8 cellular contexts compared by ENCODE assay signal in genomic region chr5:170070556-170071412, GRCh38. TPM values are rescaled to one million over a fixed set of nuclear protein-coding genes. Genes with fewer than 3 reads are reported as not detected.
DNase-seq lines count a peak whose midpoint lies in the region; ATAC-seq, FAIRE-seq and TF ChIP-seq lines count a peak whose summit lies in the region.

No MANE protein-coding gene starts in this region.

- H3K36me3 Mint-ChIP-seq in H9 (ENCODE audit: insufficient read depth in 1 of 3, low read depth in 3 of 3): no peaks in the 10 kb centered on the region
- H3K36me3 Mint-ChIP-seq in activated naive CD8-positive, alpha-beta T cell treated with anti-CD3 and anti-CD28 coated beads, Interleukin-2, amount 50 U/mL, for 24 hours (ENCODE audit: low read depth): peaks cover 59% of the 10 kb centered on the region

- H2BK120ac ChIP-seq in H9 (ENCODE audit: low read depth, low read length, poor library complexity, severe bottlenecking): no peak overlapping the region

- H3K9me3 ChIP-seq in H9 (ENCODE audit: control insufficient read depth, low read depth, low read length): no peaks in the 10 kb centered on the region

- H2BK5ac ChIP-seq in H9 (ENCODE audit: insufficient read length, low read length): no peak overlapping the region

- H3K27ac Mint-ChIP-seq in H9: no peak overlapping the region
- no peak overlapping the region for H3K27ac Mint-ChIP-seq in activated naive CD8-positive, alpha-beta T cell treated with anti-CD3 and anti-CD28 coated beads, Interleukin-2, amount 50 U/mL, for 24 hours
- peak overlapping the region in 1 of 2 donors; percentile 29 for H3K27ac Mint-ChIP-seq in stimulated activated naive CD8-positive, alpha-beta T cell treated with anti-CD3 and anti-CD28 coated beads, Interleukin-15, amount 100 ng/mL, for 72 hours

- peak; percentile 80 for DNase-seq in AG20443 (ENCODE audit: low spot score)
- peak; percentile 69 for DNase-seq in H9
- peak; percentile 35 for DNase-seq in activated naive CD8-positive, alpha-beta T cell treated with anti-CD3 and anti-CD28 coated beads, Interleukin-2, amount 50 U/mL, for 24 hours
- DNase-seq in iPS-NIHi7 (ENCODE audit: extremely low spot score): peak; percentile 87
- peak; percentile 16 to 18 for DNase-seq in stimulated activated naive CD8-positive, alpha-beta T cell treated with anti-CD3 and anti-CD28 coated beads, Interleukin-15, amount 100 ng/mL, for 72 hours
- no peak for DNase-seq in GM12891 (ENCODE audit: insufficient read length, low spot score)
- DNase-seq in germinal center (ENCODE audit: low spot score): no peak
- DNase-seq in NCI-H2029 (lab: John Stamatoyannopoulos, UW): no peak

- no peak for FAIRE-seq in GM12891 (lab: Jason Lieb, UNC)

- no peak for ATAC-seq in activated naive CD8-positive, alpha-beta T cell treated with anti-CD3 and anti-CD28 coated beads, Interleukin-2, amount 50 U/mL, for 24 hours
- peak; percentile 43 for ATAC-seq in stimulated activated naive CD8-positive, alpha-beta T cell treated with anti-CD3 and anti-CD28 coated beads, Interleukin-15, amount 100 ng/mL, for 72 hours

- H4K20me1 ChIP-seq in H9 (ENCODE audit: control insufficient read depth, insufficient read depth, insufficient read length): no peaks in the 10 kb centered on the region

- TF ChIP-seq POLR2A in GM12891 (IDR thresholded peaks at IDR 0.05; ENCODE audit: low read depth, low read length): no peak

- H4K8ac ChIP-seq in H9 (replicated peaks; ENCODE audit: insufficient read length, low read depth, low read length): no peak overlapping the region

- no peak overlapping the region for H3K4ac ChIP-seq in H9 (ENCODE audit: low read depth, low read length)

- no peak overlapping the region for H3K56ac ChIP-seq in H9 (ENCODE audit: insufficient read length, low read depth, low read length)

- no peak overlapping the region for H2BK12ac ChIP-seq in H9 (ENCODE audit: insufficient read length, low read depth, low read length)

- no peak overlapping the region for H4K5ac ChIP-seq in H9 (ENCODE audit: insufficient read length, low read depth, low read length)

- H3K27ac ChIP-seq in H9 (ENCODE audit: insufficient read length, low read depth, low read length): no peak overlapping the region

- no peaks in the 10 kb centered on the region for H3K27me3 ChIP-seq in H9 (ENCODE audit: insufficient read depth, low read length)

- WGBS in H9 (ENCODE audit: extremely low coverage, insufficient read length, low lambda C conversion rate): no CpG with 5 or more reads among the region's 14 CpGs

- no peak overlapping the region for H3T11ph ChIP-seq in H9 (ENCODE audit: low read length)

- no peak overlapping the region for H3K4me2 ChIP-seq in H9 (ENCODE audit: insufficient read depth, insufficient read length, low read length)

- H3K4me1 Mint-ChIP-seq in H9: peaks cover 18 to 25% of the 10 kb centered on the region in 2 experiments
- no peaks in the 10 kb centered on the region for H3K4me1 Mint-ChIP-seq in activated naive CD8-positive, alpha-beta T cell treated with anti-CD3 and anti-CD28 coated beads, Interleukin-2, amount 50 U/mL, for 24 hours
- H3K4me1 Mint-ChIP-seq in stimulated activated naive CD8-positive, alpha-beta T cell treated with anti-CD3 and anti-CD28 coated beads, Interleukin-15, amount 100 ng/mL, for 72 hours: no peaks in the 10 kb centered on the region

- no peaks in the 10 kb centered on the region for H3K9me3 Mint-ChIP-seq in H9
- H3K9me3 Mint-ChIP-seq in activated naive CD8-positive, alpha-beta T cell treated with anti-CD3 and anti-CD28 coated beads, Interleukin-2, amount 50 U/mL, for 24 hours: no peaks in the 10 kb centered on the region
- H3K9me3 Mint-ChIP-seq in stimulated activated naive CD8-positive, alpha-beta T cell treated with anti-CD3 and anti-CD28 coated beads, Interleukin-15, amount 100 ng/mL, for 72 hours: no peaks in the 10 kb centered on the region

- no peak overlapping the region for H2AFZ ChIP-seq in H9 (ENCODE audit: low read length)

- no peaks in the 10 kb centered on the region for H3K79me2 ChIP-seq in H9 (ENCODE audit: insufficient read depth, low read length)

- H3K4me1 ChIP-seq in H9 (ENCODE audit: insufficient read depth, low read length): no peaks in the 10 kb centered on the region; the same call in 1 of the 2 replicates

- no peak overlapping the region for H3K23ac ChIP-seq in H9 (ENCODE audit: insufficient read length, low read depth, low read length)

- no peak overlapping the region for H2BK20ac ChIP-seq in H9 (ENCODE audit: low read depth, low read length, poor library complexity, severe bottlenecking)

- no peak overlapping the region for H3K4me3 Mint-ChIP-seq in H9
- H3K4me3 Mint-ChIP-seq in activated naive CD8-positive, alpha-beta T cell treated with anti-CD3 and anti-CD28 coated beads, Interleukin-2, amount 50 U/mL, for 24 hours: no peak overlapping the region
- no peak overlapping the region for H3K4me3 Mint-ChIP-seq in stimulated activated naive CD8-positive, alpha-beta T cell treated with anti-CD3 and anti-CD28 coated beads, Interleukin-15, amount 100 ng/mL, for 72 hours

- H3K9ac ChIP-seq in H9 (ENCODE audit: extremely low read depth, insufficient read length, low read length): no peak overlapping the region

- no peak overlapping the region for H4K91ac ChIP-seq in H9 (ENCODE audit: insufficient read length, low read depth, low read length)

- no peak overlapping the region for H3K14ac ChIP-seq in H9 (ENCODE audit: insufficient read depth, low read length)

- no peak overlapping the region for H2BK15ac ChIP-seq in H9 (ENCODE audit: low read depth, low read length)

- no peak overlapping the region for H2AK5ac ChIP-seq in H9 (ENCODE audit: insufficient read length, low read length)

- no peak overlapping the region for H3K18ac ChIP-seq in H9 (ENCODE audit: insufficient read length, low read depth, low read length)

- no peaks in the 10 kb centered on the region for H3K23me2 ChIP-seq in H9 (ENCODE audit: insufficient read length, low read depth, low read length, poor library complexity, severe bottlenecking)

- peaks cover 2% of the 10 kb centered on the region for H3K27me3 Mint-ChIP-seq in H9 (ENCODE audit: low read depth)
- no peaks in the 10 kb centered on the region for H3K27me3 Mint-ChIP-seq in activated naive CD8-positive, alpha-beta T cell treated with anti-CD3 and anti-CD28 coated beads, Interleukin-2, amount 50 U/mL, for 24 hours
- no peaks in the 10 kb centered on the region for H3K27me3 Mint-ChIP-seq in stimulated activated naive CD8-positive, alpha-beta T cell treated with anti-CD3 and anti-CD28 coated beads, Interleukin-15, amount 100 ng/mL, for 72 hours

- peak; percentile 96 for TF ChIP-seq CTCF in H9 (conservative IDR thresholded peaks at IDR 0.05)

- H3K79me1 ChIP-seq in H9 (ENCODE audit: insufficient read depth, low read depth, low read length, poor library complexity, severe bottlenecking): no peaks in the 10 kb centered on the region

TF ChIP-seq in GM12891, 5 proteins besides CTCF, POLR2A, EP300 and RAD21:
- TF ChIP-seq PAX5 (IDR thresholded peaks at IDR 0.05; ENCODE audit: insufficient read depth, low read length, severe bottlenecking) (no peak), POU2F2 (IDR thresholded peaks at IDR 0.05; ENCODE audit: low read depth, low read length) (no peak), POLR2AphosphoS5 (IDR thresholded peaks at IDR 0.05; ENCODE audit: low read depth, low read length) (no peak), SPI1 (IDR thresholded peaks at IDR 0.05; ENCODE audit: low read depth, low read length) (no peak), TAF1 (IDR thresholded peaks at IDR 0.05; ENCODE audit: low read depth, low read length) (no peak)

RNA-seq across cellular contexts. Expression of gene FOXI1, which starts 34.9 kb away (rescaled TPM):
- not detected in 2 replicates for total RNA-seq in H9 (2021)
- polyA plus RNA-seq in GM12891 (2012; ENCODE audit: low read depth, missing spikeins): not detected

Comparison
In these comparisons a context has a peak if more than half of its experiments do, and no peak if none do; other contexts are left out.
1. DNase-seq: peak in AG20443 (single experiment), H9 (single experiment), activated naive CD8-positive, alpha-beta T cell treated with anti-CD3 and anti-CD28 coated beads, Interleukin-2, amount 50 U/mL, for 24 hours (single experiment), iPS-NIHi7 (single experiment) and stimulated activated naive CD8-positive, alpha-beta T cell treated with anti-CD3 and anti-CD28 coated beads, Interleukin-15, amount 100 ng/mL, for 72 hours (2 of 2); none in GM12891 (single experiment), germinal center (single experiment) and NCI-H2029 (single experiment).